Comparison of ENCODE assay signal across 15 cellular contexts in genomic region chr19:18145391-18145999, GRCh38. TPM values are rescaled to one million over a fixed set of nuclear protein-coding genes. Genes with fewer than 3 reads are reported as not detected.
DNase-seq lines count a peak whose midpoint lies in the region; ATAC-seq and TF ChIP-seq lines count a peak whose summit lies in the region.
"Had no signal": no experiment of that assay in that cellular context is flagged by ENCODE, and none has a peak within 500 bp of the region (broad histone marks: within the 10 kb centered on the region; RNA-seq: fewer than 3 reads in every experiment).

No MANE protein-coding gene starts in this region.

- H3K36me3 ChIP-seq in HEK293 (ENCODE audit: control insufficient read depth in 2 of 2, insufficient read depth in 1 of 2, low read length in 2 of 2) (peaks cover 0 to 39% of the 10 kb centered on the region in 2 experiments; a peak in 2 of 3 replicates), HAP-1 (replicated peaks) (peaks cover 35% of the 10 kb centered on the region)

- H3K9me3 Mint-ChIP-seq in activated T-helper 1 cell treated with anti-CD3 and anti-CD28 coated beads, Interleukin-12 subunit alpha, Interleukin-12 subunit beta, Interleukin-2, Interleukin-4 antibody, amounts not matched to agents 30 ng/mL and 10 ng/mL and 1 ng/mL, durations not matched to agents 14 hours and 24 hours and 36 hours: no peaks in the 10 kb centered on the region
- H3K9me3 Mint-ChIP-seq in immature natural killer cell: no peaks in the 10 kb centered on the region
- peaks cover 0 to under 1% of the 10 kb centered on the region in 2 donors for H3K9me3 Mint-ChIP-seq in stimulated activated naive B cell treated with anti-CD40 and anti-IgM and Interleukin-4, amounts not matched to agents 10 μg/mL and 1 μg/mL and 100 μg/mL, for 72 hours
- H3K9me3 Mint-ChIP-seq: CD4-positive, alpha-beta T cell; GM23338 had no signal

- CTCF ChIA-PET in HEK293 (lab: Yijun Ruan, JAX): interaction anchor here (1.6 kb wide), 1 partner anchor 34 kb away, joined by 3 read pairs; no protein-coding TSS in a partner anchor

- peak overlapping the region; percentile 12 for H3K27ac Mint-ChIP-seq in activated T-helper 1 cell treated with anti-CD3 and anti-CD28 coated beads, Interleukin-12 subunit alpha, Interleukin-12 subunit beta, Interleukin-2, Interleukin-4 antibody, amounts not matched to agents 30 ng/mL and 10 ng/mL and 1 ng/mL, durations not matched to agents 14 hours and 24 hours and 36 hours
- H3K27ac Mint-ChIP-seq in immature natural killer cell: peak overlapping the region in 4 of 6 donors; percentile 59 to 77 (median 61)
- peak overlapping the region; percentile 75 for H3K27ac Mint-ChIP-seq in stimulated activated naive B cell treated with anti-CD40 and anti-IgM and Interleukin-4, amounts not matched to agents 10 μg/mL and 1 μg/mL and 100 μg/mL, for 72 hours
- H3K27ac Mint-ChIP-seq: CD4-positive, alpha-beta T cell; GM23338 had no signal

- ATAC-seq in stimulated activated naive B cell treated with anti-CD40 and anti-IgM and Interleukin-4, amounts not matched to agents 10 μg/mL and 1 μg/mL and 100 μg/mL, for 72 hours (replicated peaks): no peak
- ATAC-seq: GM23338, HepG2 had no signal

- H3K4me3 Mint-ChIP-seq in activated T-helper 1 cell treated with anti-CD3 and anti-CD28 coated beads, Interleukin-12 subunit alpha, Interleukin-12 subunit beta, Interleukin-2, Interleukin-4 antibody, amounts not matched to agents 30 ng/mL and 10 ng/mL and 1 ng/mL, durations not matched to agents 14 hours and 24 hours and 36 hours: no peak overlapping the region
- H3K4me3 Mint-ChIP-seq in immature natural killer cell: no peak overlapping the region
- H3K4me3 Mint-ChIP-seq in stimulated activated naive B cell treated with anti-CD40 and anti-IgM and Interleukin-4, amounts not matched to agents 10 μg/mL and 1 μg/mL and 100 μg/mL, for 72 hours: no peak overlapping the region
- H3K4me3 Mint-ChIP-seq: CD4-positive, alpha-beta T cell; GM23338 had no signal

- no peaks in the 10 kb centered on the region for H3K9me3 ChIP-seq in HEK293 (ENCODE audit: control insufficient read depth, insufficient read depth, low read depth, low read length)
- H3K9me3 ChIP-seq in HAP-1: no peaks in the 10 kb centered on the region

- peaks cover 37% of the 10 kb centered on the region for H3K36me3 Mint-ChIP-seq in activated T-helper 1 cell treated with anti-CD3 and anti-CD28 coated beads, Interleukin-12 subunit alpha, Interleukin-12 subunit beta, Interleukin-2, Interleukin-4 antibody, amounts not matched to agents 30 ng/mL and 10 ng/mL and 1 ng/mL, durations not matched to agents 14 hours and 24 hours and 36 hours (ENCODE audit: low read depth)
- H3K36me3 Mint-ChIP-seq in immature natural killer cell: peaks cover 18 to 50% (median 41%) of the 10 kb centered on the region in 3 donors
- peaks cover 61 to 66% of the 10 kb centered on the region in 2 donors for H3K36me3 Mint-ChIP-seq in stimulated activated naive B cell treated with anti-CD40 and anti-IgM and Interleukin-4, amounts not matched to agents 10 μg/mL and 1 μg/mL and 100 μg/mL, for 72 hours

- H3K27me3 ChIP-seq in HAP-1 (ENCODE audit: low read depth): no peaks in the 10 kb centered on the region

- H3K4me1 ChIP-seq in HEK293 (ENCODE audit: control insufficient read depth, insufficient read depth, low read length): no peaks in the 10 kb centered on the region
- H3K4me1 ChIP-seq in HAP-1: no peaks in the 10 kb centered on the region

- TF ChIP-seq CTCF in HEK293 (tag by site-specific recombination; IDR thresholded peaks at IDR 0.05) (no peak), GM13977 (IDR thresholded peaks at IDR 0.05; ENCODE audit: extremely low read depth, insufficient read depth, missing control alignments) (no peak)

- no peaks in the 10 kb centered on the region for H3K4me1 Mint-ChIP-seq in activated T-helper 1 cell treated with anti-CD3 and anti-CD28 coated beads, Interleukin-12 subunit alpha, Interleukin-12 subunit beta, Interleukin-2, Interleukin-4 antibody, amounts not matched to agents 30 ng/mL and 10 ng/mL and 1 ng/mL, durations not matched to agents 14 hours and 24 hours and 36 hours (ENCODE audit: low read depth)
- H3K4me1 Mint-ChIP-seq in immature natural killer cell: peaks cover 31 to 37% of the 10 kb centered on the region in 2 donors
- peaks cover 5 to 11% of the 10 kb centered on the region in 2 donors for H3K4me1 Mint-ChIP-seq in stimulated activated naive B cell treated with anti-CD40 and anti-IgM and Interleukin-4, amounts not matched to agents 10 μg/mL and 1 μg/mL and 100 μg/mL, for 72 hours
- H3K4me1 Mint-ChIP-seq: GM23338 had no signal

- in situ Hi-C loops in GM13977 (cut with MboI; ENCODE audit: low pct_unique_long_range_greater_than_20kb, low sequenced_read_pairs, unreplicated experiment): no loop called here
- in situ Hi-C loops in HAP-1 (cut with MboI; ENCODE audit: low sequenced_read_pairs): no loop called here

- no peak overlapping the region for H3K27ac ChIP-seq in HEK293 (ENCODE audit: extremely low read depth, low read depth, low read length)

- POLR2A ChIA-PET in HEK293 (lab: Yijun Ruan, JAX): no interaction called here

- no peaks in the 10 kb centered on the region for H3K27me3 Mint-ChIP-seq in activated T-helper 1 cell treated with anti-CD3 and anti-CD28 coated beads, Interleukin-12 subunit alpha, Interleukin-12 subunit beta, Interleukin-2, Interleukin-4 antibody, amounts not matched to agents 30 ng/mL and 10 ng/mL and 1 ng/mL, durations not matched to agents 14 hours and 24 hours and 36 hours (ENCODE audit: insufficient read depth)
- peaks cover 6 to 17% (median 15%) of the 10 kb centered on the region in 3 donors for H3K27me3 Mint-ChIP-seq in immature natural killer cell (ENCODE audit: low read depth in 3 of 3)
- no peaks in the 10 kb centered on the region for H3K27me3 Mint-ChIP-seq in stimulated activated naive B cell treated with anti-CD40 and anti-IgM and Interleukin-4, amounts not matched to agents 10 μg/mL and 1 μg/mL and 100 μg/mL, for 72 hours
- H3K27me3 Mint-ChIP-seq: CD4-positive, alpha-beta T cell had no signal

- DNase-seq in activated T-helper 1 cell treated with anti-CD3 and anti-CD28 coated beads, Interleukin-12 subunit alpha, Interleukin-12 subunit beta, Interleukin-2, Interleukin-4 antibody, amounts not matched to agents 30 ng/mL and 10 ng/mL and 1 ng/mL, durations not matched to agents 14 hours and 24 hours and 36 hours (ENCODE audit: low spot score): no peak
- DNase-seq in immature natural killer cell: no peak
- no peak for DNase-seq in stimulated activated naive B cell treated with anti-CD40 and anti-IgM and Interleukin-4, amounts not matched to agents 10 μg/mL and 1 μg/mL and 100 μg/mL, for 72 hours
- DNase-seq in amniotic stem cell (lab: John Stamatoyannopoulos, UW): no peak
- no peak for DNase-seq in GM13977 (ENCODE audit: low spot score)
- DNase-seq in HAP-1 (ENCODE audit: low spot score in 2 of 2): no peak
- DNase-seq: ACHN; C1 segment of cervical spinal cord; Calu3; CD4-positive, alpha-beta T cell; DMS 273 treated with DMSO at 0.1 percent for 48 hours; H7 had no signal

- H3K4me3 ChIP-seq in HEK293 (ENCODE audit: low read depth, low read length) (no peak overlapping the region), HAP-1 (no peak overlapping the region)
- H3K4me3 ChIP-seq: GM23338 had no signal

- intact Hi-C loops in activated T-helper 1 cell treated with anti-CD3 and anti-CD28 coated beads, Interleukin-12 subunit alpha, Interleukin-12 subunit beta, Interleukin-2, Interleukin-4 antibody, amounts not matched to agents 30 ng/mL and 10 ng/mL and 1 ng/mL, durations not matched to agents 14 hours and 24 hours and 36 hours (cut with micrococcal nuclease): no loop called here

TF ChIP-seq in HEK293, 187 proteins besides CTCF, POLR2A, EP300 and RAD21 (continues in another document):
- no peak for TF ChIP-seq ZNF580 (tag by site-specific recombination; IDR thresholded peaks at IDR 0.05)
- TF ChIP-seq EGR2 (tag by site-specific recombination; IDR thresholded peaks at IDR 0.05; ENCODE audit: low read depth): no peak
- no peak for TF ChIP-seq ZNF138 (tag by site-specific recombination; IDR thresholded peaks at IDR 0.05; ENCODE audit: borderline replicate concordance)

RNA-seq across cellular contexts. Expression of gene PIK3R2, which starts 7.5 kb away (rescaled TPM):
- total RNA-seq in activated T-helper 1 cell treated with anti-CD3 and anti-CD28 coated beads, Interleukin-12 subunit alpha, Interleukin-12 subunit beta, Interleukin-2, Interleukin-4 antibody, amounts not matched to agents 30 ng/mL and 10 ng/mL and 1 ng/mL, durations not matched to agents 14 hours and 24 hours and 36 hours: 14.7 and 15.6 TPM in 2 replicates
- 1 to 10 TPM; 1.7 to 4.7 (median 3.5) TPM for polyA plus RNA-seq in immature natural killer cell

RNA-seq across cellular contexts. Expression of gene IFI30, which starts 28.1 kb away (rescaled TPM):
- total RNA-seq in activated T-helper 1 cell treated with anti-CD3 and anti-CD28 coated beads, Interleukin-12 subunit alpha, Interleukin-12 subunit beta, Interleukin-2, Interleukin-4 antibody, amounts not matched to agents 30 ng/mL and 10 ng/mL and 1 ng/mL, durations not matched to agents 14 hours and 24 hours and 36 hours: 45.3 and 49.9 TPM in 2 replicates
- polyA plus RNA-seq in immature natural killer cell: 100 to 1,000 TPM in 1 of 3 donors, 10 to 100 TPM in 2; 49.0 to 184 (median 83.1) TPM

RNA-seq across cellular contexts. Expression of gene MPV17L2, which starts 47.5 kb away (rescaled TPM):
- total RNA-seq in activated T-helper 1 cell treated with anti-CD3 and anti-CD28 coated beads, Interleukin-12 subunit alpha, Interleukin-12 subunit beta, Interleukin-2, Interleukin-4 antibody, amounts not matched to agents 30 ng/mL and 10 ng/mL and 1 ng/mL, durations not matched to agents 14 hours and 24 hours and 36 hours: 19.2 and 23.3 TPM in 2 replicates
- polyA plus RNA-seq in immature natural killer cell: 10 to 100 TPM; 12.2 to 17.7 (median 15.4) TPM

RNA-seq across cellular contexts. Expression of gene MAST3, which starts 47.9 kb away (rescaled TPM):
- 16.5 and 17.6 TPM in 2 replicates for total RNA-seq in activated T-helper 1 cell treated with anti-CD3 and anti-CD28 coated beads, Interleukin-12 subunit alpha, Interleukin-12 subunit beta, Interleukin-2, Interleukin-4 antibody, amounts not matched to agents 30 ng/mL and 10 ng/mL and 1 ng/mL, durations not matched to agents 14 hours and 24 hours and 36 hours
- 10 to 100 TPM in 2 of 3 donors, 1 to 10 TPM in 1; 7.3 to 39.1 (median 12.6) TPM for polyA plus RNA-seq in immature natural killer cell

RNA-seq across cellular contexts. Expression of gene RAB3A, which starts 58.3 kb away (rescaled TPM):
- total RNA-seq in activated T-helper 1 cell treated with anti-CD3 and anti-CD28 coated beads, Interleukin-12 subunit alpha, Interleukin-12 subunit beta, Interleukin-2, Interleukin-4 antibody, amounts not matched to agents 30 ng/mL and 10 ng/mL and 1 ng/mL, durations not matched to agents 14 hours and 24 hours and 36 hours: 7.2 and 11.0 TPM in 2 replicates
- polyA plus RNA-seq in immature natural killer cell: 1 to 10 TPM in 2 of 3 donors, under 1 TPM in 1; 0.77 to 1.1 (median 1.1) TPM

Comparison
In these comparisons a context has a peak if more than half of its experiments do, and no peak if none do; other contexts are left out.
1. H3K27ac Mint-ChIP-seq: peak in every context shown above with its lines; median percentile 75 in stimulated activated naive B cell treated with anti-CD40 and anti-IgM and Interleukin-4, amounts not matched to agents 10 μg/mL and 1 μg/mL and 100 μg/mL, for 72 hours; 61 in immature natural killer cell; 12 in activated T-helper 1 cell treated with anti-CD3 and anti-CD28 coated beads, Interleukin-12 subunit alpha, Interleukin-12 subunit beta, Interleukin-2, Interleukin-4 antibody, amounts not matched to agents 30 ng/mL and 10 ng/mL and 1 ng/mL, durations not matched to agents 14 hours and 24 hours and 36 hours.